22 cellular contexts compared by ENCODE assay signal in genomic region chr5:152817311-152817710, GRCh38.
"Had no signal": no experiment of that assay in that cellular context is flagged by ENCODE, and none has a peak within 500 bp of the region (broad histone marks: within the 10 kb centered on the region; RNA-seq: fewer than 3 reads in every experiment).

No MANE protein-coding gene starts in this region.

- DNase-seq: activated CD4-positive, alpha-beta T cell treated with anti-CD3 and anti-CD28 coated beads, Interleukin-2, amount 50 U/mL, for 4 hours; activated CD8-positive, alpha-beta memory T cell treated with anti-CD3 and anti-CD28 coated beads for 24 hours; activated CD8-positive, alpha-beta memory T cell treated with anti-CD3 and anti-CD28 coated beads, Interleukin-2, amount 50 U/mL, for 48 hours; activated naive CD4-positive, alpha-beta T cell; activated T-cell treated with anti-CD3 and anti-CD28 coated beads, Interleukin-2, amount 50 U/mL, for 4 hours; colonic mucosa; dorsolateral prefrontal cortex; effector memory CD8-positive, alpha-beta T cell; foreskin melanocyte; left cardiac atrium; mesenchymal stem cell; nephron progenitor cell; pancreas; psoas muscle; stimulated activated CD4-positive, alpha-beta T cell treated with anti-CD3 and anti-CD28 coated beads, Interleukin-12 subunit alpha, Interleukin-12 subunit beta, amount 100 ng/mL, for 4 hours; substantia nigra; thyroid gland had no signal

- FAIRE-seq: astrocyte, endothelial cell of umbilical vein, pancreas, TTC549 had no signal

- ATAC-seq: activated T-cell treated with anti-CD3 and anti-CD28 coated beads, Interleukin-2, amount 50 U/mL, for 4 hours; effector memory CD8-positive, alpha-beta T cell; esophagus mucosa; left cardiac atrium; pancreas; psoas muscle; WTC11 had no signal
